21 cellular contexts compared by ENCODE assay signal in the genomic region with DNA sequence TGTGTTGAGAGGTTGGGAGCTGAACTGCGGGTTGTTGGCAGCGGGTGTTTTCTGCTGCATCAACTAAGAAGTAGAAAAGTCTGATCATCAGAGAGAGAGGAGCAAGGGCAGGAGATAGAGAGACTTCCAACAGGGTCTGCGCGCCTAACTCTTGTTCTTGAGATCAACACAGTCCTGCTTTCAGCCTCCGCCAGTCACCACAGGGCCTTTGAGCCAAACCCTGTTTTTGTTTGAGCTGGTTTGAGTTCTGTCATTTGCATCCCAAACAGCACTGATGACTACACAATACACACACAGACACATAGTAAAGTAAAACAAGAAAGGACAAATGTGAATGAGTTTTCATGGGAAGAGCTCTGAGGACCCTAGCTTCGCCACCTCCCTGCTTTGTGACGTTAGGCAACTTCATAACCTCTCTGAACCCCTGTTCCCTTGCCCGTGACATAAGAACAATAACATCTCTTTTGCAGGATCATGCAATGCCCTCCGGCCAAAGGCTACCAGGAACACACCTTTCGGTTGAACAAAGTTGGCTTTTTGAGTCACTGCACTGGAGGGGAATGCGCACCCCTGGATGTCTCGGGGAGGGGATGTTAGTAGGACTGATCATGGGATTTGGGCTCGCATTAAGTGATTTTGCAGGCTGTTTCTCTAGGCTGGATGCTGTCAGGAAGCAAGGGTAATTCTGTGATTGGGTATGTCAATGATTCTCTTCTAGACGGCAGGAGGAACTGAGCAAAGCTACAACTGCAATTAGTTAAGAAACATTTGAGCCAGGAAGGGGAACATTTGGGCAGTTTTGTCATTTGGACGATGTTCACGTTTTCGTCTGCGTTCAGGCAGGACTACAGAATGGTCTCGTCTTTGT.
DNase-seq lines count a peak whose midpoint lies in the region; ATAC-seq and TF ChIP-seq lines count a peak whose summit lies in the region.
"Had no signal": no experiment of that assay in that cellular context is flagged by ENCODE, and none has a peak within 500 bp of the region (broad histone marks: within the 10 kb centered on the region; RNA-seq: fewer than 3 reads in every experiment).

No MANE protein-coding gene starts in this region.

- peak overlapping the region; percentile 79 for H3K4me3 Mint-ChIP-seq in nephron progenitor cell
- H3K4me3 Mint-ChIP-seq in stimulated activated naive B cell treated with anti-CD40 and anti-IgM and Interleukin-4, amounts not matched to agents 10 μg/mL and 1 μg/mL and 100 μg/mL, for 72 hours, result no peak overlapping the region

- peaks cover 51% of the 10 kb centered on the region for H3K4me1 Mint-ChIP-seq in nephron progenitor cell
- peaks cover 21 to 24% of the 10 kb centered on the region in 2 donors for H3K4me1 Mint-ChIP-seq in stimulated activated naive B cell treated with anti-CD40 and anti-IgM and Interleukin-4, amounts not matched to agents 10 μg/mL and 1 μg/mL and 100 μg/mL, for 72 hours

- TF ChIP-seq CTCF in DND-41 (IDR thresholded peaks at IDR 0.05; ENCODE audit: borderline replicate concordance, extremely low read depth, low read length, poor library complexity, severe bottlenecking) (no peak), colonic mucosa (IDR thresholded peaks at IDR 0.05) (no peak), nephron progenitor cell (IDR thresholded peaks at IDR 0.05) (no peak)

- no peak overlapping the region for H3K4me3 ChIP-seq in BLaER1 treated with 17β-estradiol and CSF1 and Interleukin-3, amounts not matched to agents 10 nM and 100 nM
- no peak overlapping the region for H3K4me3 ChIP-seq in DND-41 (ENCODE audit: low read depth in 1 of 2, low read length in 2 of 2)
- H3K4me3 ChIP-seq in colonic mucosa, result no peak overlapping the region
- H3K4me3 ChIP-seq: mucosa of descending colon, ovary had no signal

- H3K27ac ChIP-seq in BLaER1 treated with 17β-estradiol and CSF1 and Interleukin-3, amounts not matched to agents 10 nM and 100 nM, result peak overlapping the region in 6 of 11 experiments; percentile 76 to 94 (median 88); a peak in 11 of 22 replicates
- H3K27ac ChIP-seq in DND-41 (ENCODE audit: low read length), result peak overlapping the region; percentile 96
- no peak overlapping the region for H3K27ac ChIP-seq in colonic mucosa
- H3K27ac ChIP-seq: ovary had no signal

- H4K20me1 ChIP-seq in BLaER1 treated with 17β-estradiol and CSF1 and Interleukin-3, amounts not matched to agents 10 nM and 100 nM, result no peaks in the 10 kb centered on the region
- no peaks in the 10 kb centered on the region for H4K20me1 ChIP-seq in DND-41 (ENCODE audit: insufficient read depth, low read length)

- no peaks in the 10 kb centered on the region for H3K36me3 ChIP-seq in BLaER1 treated with 17β-estradiol and CSF1 and Interleukin-3, amounts not matched to agents 10 nM and 100 nM
- H3K36me3 ChIP-seq in DND-41 (ENCODE audit: insufficient read depth, low read length) (no peaks in the 10 kb centered on the region), colonic mucosa (no peaks in the 10 kb centered on the region)
- H3K36me3 ChIP-seq: ovary had no signal

- peaks cover 0 to 19% (median 0%) of the 10 kb centered on the region in 11 experiments; a peak in 7 of 22 replicates for H3K27me3 ChIP-seq in BLaER1 treated with 17β-estradiol and CSF1 and Interleukin-3, amounts not matched to agents 10 nM and 100 nM
- H3K27me3 ChIP-seq in DND-41 (ENCODE audit: insufficient read depth, low read length, poor library complexity) (no peaks in the 10 kb centered on the region), colonic mucosa (no peaks in the 10 kb centered on the region)
- H3K27me3 ChIP-seq: ovary had no signal

- H3K36me3 Mint-ChIP-seq in nephron progenitor cell (ENCODE audit: low read depth), result no peaks in the 10 kb centered on the region
- no peaks in the 10 kb centered on the region for H3K36me3 Mint-ChIP-seq in stimulated activated naive B cell treated with anti-CD40 and anti-IgM and Interleukin-4, amounts not matched to agents 10 μg/mL and 1 μg/mL and 100 μg/mL, for 72 hours

- H2AFZ ChIP-seq in DND-41 (ENCODE audit: low read depth, low read length), result no peak overlapping the region

- peaks cover 40% of the 10 kb centered on the region for H3K27me3 Mint-ChIP-seq in nephron progenitor cell (ENCODE audit: low read depth, poor library complexity)
- H3K27me3 Mint-ChIP-seq in stimulated activated naive B cell treated with anti-CD40 and anti-IgM and Interleukin-4, amounts not matched to agents 10 μg/mL and 1 μg/mL and 100 μg/mL, for 72 hours, result peaks cover 0 to 5% of the 10 kb centered on the region in 2 donors

- H3K9me3 ChIP-seq in BLaER1 treated with 17β-estradiol and CSF1 and Interleukin-3, amounts not matched to agents 10 nM and 100 nM (replicated peaks in 1 of 11), result no peaks in the 10 kb centered on the region
- H3K9me3 ChIP-seq in DND-41 (ENCODE audit: insufficient read depth, low read length, severe bottlenecking), result no peaks in the 10 kb centered on the region
- no peaks in the 10 kb centered on the region for H3K9me3 ChIP-seq in colonic mucosa
- H3K9me3 ChIP-seq: mucosa of descending colon, ovary, SK-N-SH had no signal

- intact Hi-C loops in colonic mucosa (cut with DNase I), result no loop called here

- peak; percentile 17 for DNase-seq in DND-41
- peak; percentile 8 for DNase-seq in colonic mucosa
- DNase-seq in nephron progenitor cell, result no peak
- no peak for DNase-seq in DMS 273 (lab: John Stamatoyannopoulos, UW; ENCODE audit: unreplicated experiment)
- DNase-seq in A172 (ENCODE audit: low spot score), result no peak
- no peak for DNase-seq in stimulated activated naive B cell treated with anti-CD40 and anti-IgM and Interleukin-4, amounts not matched to agents 10 μg/mL and 1 μg/mL and 100 μg/mL, for 72 hours
- DNase-seq: AML-193; amygdala; DMS 273 treated with DMSO at 0.1 percent for 48 hours; hippocampal formation; left colon; mucosa of descending colon; NCI-H1092; NCI-H2107; NCI-H774; SK-N-SH; stimulated activated CD4-positive, alpha-beta T cell treated with anti-CD3 and anti-CD28 coated beads, Interleukin-4, amount 100 ng/mL, for 1 hour had no signal

- H3K4me2 ChIP-seq in BLaER1 treated with 17β-estradiol and CSF1 and Interleukin-3, amounts not matched to agents 10 nM and 100 nM, result peak overlapping the region in 10 of 11 experiments; percentile 71 to 92 (median 86); a peak in 19 of 22 replicates
- no peak overlapping the region for H3K4me2 ChIP-seq in DND-41 (ENCODE audit: insufficient read depth, low read length)
- H3K4me2 ChIP-seq: SK-N-SH had no signal

- H3K9me3 Mint-ChIP-seq in nephron progenitor cell, result no peaks in the 10 kb centered on the region
- no peaks in the 10 kb centered on the region for H3K9me3 Mint-ChIP-seq in stimulated activated naive B cell treated with anti-CD40 and anti-IgM and Interleukin-4, amounts not matched to agents 10 μg/mL and 1 μg/mL and 100 μg/mL, for 72 hours

- H3K9ac ChIP-seq in BLaER1 treated with 17β-estradiol and CSF1 and Interleukin-3, amounts not matched to agents 10 nM and 100 nM, result peak overlapping the region in 3 of 11 experiments; percentile 76 to 79 (median 76); a peak in 4 of 22 replicates
- H3K9ac ChIP-seq in DND-41 (ENCODE audit: low read depth, low read length) (peak overlapping the region; percentile 54), colonic mucosa (ENCODE audit: low read depth in 2 of 2, low read length in 2 of 2) (no peak overlapping the region)
- H3K9ac ChIP-seq: KMS-11, SK-N-SH had no signal

- H3K79me2 ChIP-seq in DND-41 (ENCODE audit: insufficient read depth, low read length), result no peaks in the 10 kb centered on the region

- H3K27ac Mint-ChIP-seq in nephron progenitor cell, result no peak overlapping the region
- H3K27ac Mint-ChIP-seq in stimulated activated naive B cell treated with anti-CD40 and anti-IgM and Interleukin-4, amounts not matched to agents 10 μg/mL and 1 μg/mL and 100 μg/mL, for 72 hours, result no peak overlapping the region

- ATAC-seq in DND-41 (ENCODE audit: insufficient read depth, low read depth), result no peak
- ATAC-seq in stimulated activated naive B cell treated with anti-CD40 and anti-IgM and Interleukin-4, amounts not matched to agents 10 μg/mL and 1 μg/mL and 100 μg/mL, for 72 hours (replicated peaks), result no peak
- ATAC-seq: left colon, mucosa of descending colon, Panc1 had no signal

- H3K4me1 ChIP-seq in BLaER1 treated with 17β-estradiol and CSF1 and Interleukin-3, amounts not matched to agents 10 nM and 100 nM, result peaks cover 28 to 100% (median 93%) of the 10 kb centered on the region in 10 experiments
- H3K4me1 ChIP-seq in DND-41 (ENCODE audit: insufficient read depth, low read length) (peaks cover 70% of the 10 kb centered on the region), colonic mucosa (no peaks in the 10 kb centered on the region)

Comparison
In these comparisons a context has a peak if more than half of its experiments do, and no peak if none do; other contexts are left out.
1. DNase-seq: peak in DND-41 (single experiment) and colonic mucosa (single experiment); none in nephron progenitor cell (single experiment), DMS 273 (single experiment), A172 (single experiment) and stimulated activated naive B cell treated with anti-CD40 and anti-IgM and Interleukin-4, amounts not matched to agents 10 μg/mL and 1 μg/mL and 100 μg/mL, for 72 hours (single experiment).